In genomic region chr7:135211179-135211945, GRCh38 we compare ENCODE assay signal across 1 cellular context.
TF ChIP-seq lines count a peak whose summit lies in the region.

WDR91 (minus strand) TSS chr7:135211526; CDS start chr7:135211502, 24 bp downstream.

TF ChIP-seq in K562, 482 proteins besides CTCF, POLR2A, EP300 and RAD21 (continued from another document and continues in another):
- TF ChIP-seq THAP7 (CRISPR knock-in tag; IDR thresholded peaks at IDR 0.05) (no peak), ZSCAN32 (CRISPR knock-in tag; IDR thresholded peaks at IDR 0.05) (no peak), POLR3G (IDR thresholded peaks at IDR 0.05; ENCODE audit: extremely low read depth, insufficient read length, insufficient replicate concordance) (no peak), NR2C1 (IDR thresholded peaks at IDR 0.05) (no peak), NR2C1 (tag; IDR thresholded peaks at IDR 0.05) (no peak), NFXL1 (CRISPR knock-in tag; IDR thresholded peaks at IDR 0.05) (no peak), ATF4 (CRISPR knock-in tag; IDR thresholded peaks at IDR 0.05) (0 out of 2 replicates have a peak, but pooled peaks have one; percentile 27), CREB3 (tag; conservative IDR thresholded peaks at IDR 0.05; ENCODE audit: low read depth) (no peak), VEZF1 (CRISPR knock-in tag; IDR thresholded peaks at IDR 0.05) (peak; percentile 87), FOXJ3 (CRISPR knock-in tag; IDR thresholded peaks at IDR 0.05) (no peak), E2F3 (CRISPR knock-in tag; IDR thresholded peaks at IDR 0.05) (peak; percentile 75; the same call in 1 of the 2 replicates), PPARD (CRISPR knock-in tag; IDR thresholded peaks at IDR 0.05) (no peak), ID3 (CRISPR knock-in tag; IDR thresholded peaks at IDR 0.05) (no peak), ID3 (tag; IDR thresholded peaks at IDR 0.05) (0 out of 2 replicates have a peak, but pooled peaks have one; percentile 19), CUX1 (CRISPR knock-in tag; IDR thresholded peaks at IDR 0.05) (no peak), CSDE1 (IDR thresholded peaks at IDR 0.05) (no peak), HIVEP1 (CRISPR knock-in tag; IDR thresholded peaks at IDR 0.05) (no peak), ZNF274 (IDR thresholded peaks at IDR 0.05; ENCODE audit: borderline replicate concordance, low read depth, low read length) (no peak), ESRRA (IDR thresholded peaks at IDR 0.05; ENCODE audit: borderline replicate concordance, low read depth) (no peak), KDM5B (IDR thresholded peaks at IDR 0.05; ENCODE audit: insufficient replicate concordance, low read depth, low read length) (peak; percentile 99), ZNF592 (IDR thresholded peaks at IDR 0.05) (no peak), SFPQ (IDR thresholded peaks at IDR 0.05; ENCODE audit: low read depth, low read length) (no peak), ZNF518B (CRISPR knock-in tag; IDR thresholded peaks at IDR 0.05) (no peak), BDP1 (IDR thresholded peaks at IDR 0.05; ENCODE audit: insufficient read depth, insufficient read length) (no peak), SMAD4 (CRISPR knock-in tag; conservative IDR thresholded peaks at IDR 0.05) (peak; percentile 73), SNIP1 (IDR thresholded peaks at IDR 0.05; ENCODE audit: low read depth) (no peak), TCF7 (IDR thresholded peaks at IDR 0.05; ENCODE audit: borderline replicate concordance) (no peak), HNRNPLL (IDR thresholded peaks at IDR 0.05; ENCODE audit: low read depth, low read length, poor library complexity, severe bottlenecking) (peak; percentile 71), KLF13 (tag; IDR thresholded peaks at IDR 0.05; ENCODE audit: borderline replicate concordance, low read depth) (0 out of 2 replicates have a peak, but pooled peaks have one; percentile 54), NRF1 (conservative IDR thresholded peaks at IDR 0.05 in 1 of 2, IDR thresholded peaks at IDR 0.05 in 1 of 2) (peak; percentile 61 to 66), RBM39 (optimal IDR thresholded peaks at IDR 0.05; ENCODE audit: low read depth, low read length) (no peak), FOXO4 (CRISPR knock-in tag; IDR thresholded peaks at IDR 0.05) (no peak), EZH2 (IDR thresholded peaks at IDR 0.05; ENCODE audit: borderline replicate concordance, low read depth, low read length) (no peak), MYC (IDR thresholded peaks at IDR 0.05; ENCODE audit: low read depth, low read length) (peak; percentile 34; the same call in 1 of the 2 replicates), MYC (CRISPR knock-in tag; IDR thresholded peaks at IDR 0.05; ENCODE audit: borderline replicate concordance, low read depth) (no peak), ZNF197 (CRISPR knock-in tag; IDR thresholded peaks at IDR 0.05; ENCODE audit: low read depth) (no peak)
